ENCODE assay signal across 8 cellular contexts in the genomic region with DNA sequence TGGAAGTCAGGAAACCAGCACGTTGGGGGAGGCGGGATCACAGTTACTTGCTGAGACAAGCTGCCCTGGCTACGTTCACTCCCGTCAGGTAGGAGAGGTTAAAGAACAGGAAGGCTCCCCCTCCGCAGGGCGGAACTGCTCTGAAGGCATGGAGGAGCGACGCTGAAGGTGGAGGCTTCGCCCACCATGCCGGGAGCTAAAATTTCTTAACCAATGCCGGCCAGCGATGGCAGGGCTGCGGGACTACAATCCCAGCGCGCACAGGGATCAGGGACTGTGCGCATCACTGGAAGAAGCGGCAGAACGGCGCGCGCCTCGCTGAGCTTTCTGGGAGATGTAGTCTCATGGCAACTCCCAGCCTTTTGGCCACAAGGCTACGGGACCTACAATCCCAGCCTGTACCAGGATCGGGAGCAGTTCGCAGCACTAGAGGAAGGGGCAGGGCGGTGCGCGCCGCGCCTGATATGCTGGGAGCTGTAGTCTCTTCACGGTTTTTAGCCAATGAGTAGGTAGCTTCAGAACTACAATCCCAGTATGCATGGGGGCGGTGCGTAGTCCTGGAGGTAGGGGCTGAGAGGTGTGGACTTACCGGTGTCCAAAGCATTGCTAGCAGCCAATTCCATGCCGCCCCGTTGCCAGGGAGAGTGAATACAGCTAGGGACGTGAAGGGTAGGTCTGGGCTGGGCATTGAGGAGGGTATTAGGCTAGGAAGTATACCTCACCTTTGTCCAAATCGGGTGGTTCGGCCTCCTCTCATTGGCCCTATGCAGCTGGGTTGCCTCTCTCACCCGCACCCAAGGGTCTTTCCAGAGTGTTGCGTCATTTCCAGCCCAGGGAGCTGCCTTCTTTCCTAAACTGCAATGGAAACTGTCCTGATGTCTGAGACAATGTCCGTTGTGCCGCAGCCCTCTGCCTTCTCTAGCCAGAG. TPM values are rescaled to one million over a fixed set of nuclear protein-coding genes. Genes with fewer than 3 reads are reported as not detected.
DNase-seq lines count a peak whose midpoint lies in the region; ATAC-seq and TF ChIP-seq lines count a peak whose summit lies in the region.

No MANE protein-coding gene starts in this region.

- H3K27me3 Mint-ChIP-seq in CD4-positive, CD25-positive, alpha-beta regulatory T cell, result no peaks in the 10 kb centered on the region
- H3K27me3 Mint-ChIP-seq in glutamatergic neuron (ENCODE audit: unreplicated experiment), result peaks cover 3% of the 10 kb centered on the region

- peak overlapping the region; percentile 63 for H3K27ac ChIP-seq in CD4-positive, CD25-positive, alpha-beta regulatory T cell (ENCODE audit: insufficient read depth, low read length, poor library complexity, severe bottlenecking)
- H3K27ac ChIP-seq in SJCRH30, result peak overlapping the region; percentile 63
- H3K27ac ChIP-seq in suprapubic skin, result peak overlapping the region; percentile 57

- peak overlapping the region; percentile 88 for H3K4me3 ChIP-seq in CD4-positive, CD25-positive, alpha-beta regulatory T cell (ENCODE audit: low read depth, low read length)
- H3K4me3 ChIP-seq in SJCRH30, result peak overlapping the region; percentile 66
- peak overlapping the region; percentile 61 for H3K4me3 ChIP-seq in suprapubic skin

- DNase-seq in CD4-positive, CD25-positive, alpha-beta regulatory T cell, result peak; percentile 35 to 77 (median 41)
- DNase-seq in HuH-7 (ENCODE audit: low spot score) (peak; percentile 70), SJCRH30 (peak; percentile 96 to 98), glutamatergic neuron (peak; percentile 92), occipital lobe (lab: John Stamatoyannopoulos, UW) (peak; percentile 97), suprapubic skin (ENCODE audit: low spot score in 2 of 2) (peak; percentile 95 to 96)
- DNase-seq in activated naive CD4-positive, alpha-beta T cell treated with anti-CD3 and anti-CD28 coated beads, Interleukin-2, amount 50 U/mL, for 72 hours (ENCODE audit: low spot score in 2 of 2), result peak; percentile 60 to 71

- no peaks in the 10 kb centered on the region for H3K36me3 ChIP-seq in CD4-positive, CD25-positive, alpha-beta regulatory T cell (ENCODE audit: control insufficient read depth, insufficient read depth, low read length)
- H3K36me3 ChIP-seq in SJCRH30 (no peaks in the 10 kb centered on the region), suprapubic skin (no peaks in the 10 kb centered on the region)

- TF ChIP-seq EP300 in suprapubic skin (IDR thresholded peaks at IDR 0.05), result no peak

- H3K4me1 Mint-ChIP-seq in CD4-positive, CD25-positive, alpha-beta regulatory T cell, result peaks cover 4 to 21% (median 9%) of the 10 kb centered on the region in 4 donors
- H3K4me1 Mint-ChIP-seq in glutamatergic neuron (ENCODE audit: low read depth, unreplicated experiment), result peaks cover 4% of the 10 kb centered on the region

- H3K27me3 ChIP-seq in CD4-positive, CD25-positive, alpha-beta regulatory T cell (ENCODE audit: control insufficient read depth, insufficient read depth, low read length), result no peaks in the 10 kb centered on the region
- H3K27me3 ChIP-seq in SJCRH30 (no peaks in the 10 kb centered on the region), suprapubic skin (no peaks in the 10 kb centered on the region)

- H3K27ac Mint-ChIP-seq in CD4-positive, CD25-positive, alpha-beta regulatory T cell, result peak overlapping the region; percentile 90 to 96 (median 96)
- H3K27ac Mint-ChIP-seq in activated naive CD4-positive, alpha-beta T cell treated with anti-CD3 and anti-CD28 coated beads, Interleukin-2, amount 50 U/mL, for 72 hours, result peak overlapping the region; percentile 84 to 86
- H3K27ac Mint-ChIP-seq in glutamatergic neuron (ENCODE audit: unreplicated experiment), result peak overlapping the region; percentile 97

- 2% methylated on average over 21 of the region's 43 CpGs for WGBS in suprapubic skin

- H3K36me3 Mint-ChIP-seq in CD4-positive, CD25-positive, alpha-beta regulatory T cell, result no peaks in the 10 kb centered on the region
- peaks cover 0 to 29% of the 10 kb centered on the region in 2 donors for H3K36me3 Mint-ChIP-seq in activated naive CD4-positive, alpha-beta T cell treated with anti-CD3 and anti-CD28 coated beads, Interleukin-2, amount 50 U/mL, for 72 hours
- H3K36me3 Mint-ChIP-seq in glutamatergic neuron (ENCODE audit: unreplicated experiment), result no peaks in the 10 kb centered on the region

- TF ChIP-seq POLR2A in suprapubic skin (IDR thresholded peaks at IDR 0.05), result no peak

- H3K9me3 ChIP-seq in CD4-positive, CD25-positive, alpha-beta regulatory T cell (ENCODE audit: control insufficient read depth in 2 of 2, low read length in 2 of 2), result no peaks in the 10 kb centered on the region
- H3K9me3 ChIP-seq in SJCRH30 (replicated peaks) (0 out of 2 replicates have a peak, but pooled peaks cover 7% of the 10 kb centered on the region), suprapubic skin (no peaks in the 10 kb centered on the region)

- TF ChIP-seq CTCF in glutamatergic neuron (IDR thresholded peaks at IDR 0.05; ENCODE audit: partially characterized antibody, unreplicated experiment), result no peak
- TF ChIP-seq CTCF in suprapubic skin (IDR thresholded peaks at IDR 0.05), result peak in 1 of 2 donors; percentile 10

- peak; percentile 92 to 97 for ATAC-seq in CD4-positive, CD25-positive, alpha-beta regulatory T cell (ENCODE audit: low read depth in 2 of 2)
- peak; percentile 90 for ATAC-seq in GM21360 (IDR thresholded peaks at IDR 0.05; ENCODE audit: unreplicated experiment)
- peak; percentile 96 to 97 for ATAC-seq in activated naive CD4-positive, alpha-beta T cell treated with anti-CD3 and anti-CD28 coated beads, Interleukin-2, amount 50 U/mL, for 72 hours

- H3K9me3 Mint-ChIP-seq in CD4-positive, CD25-positive, alpha-beta regulatory T cell, result peaks cover 0 to 3% (median 0%) of the 10 kb centered on the region in 7 donors
- H3K9me3 Mint-ChIP-seq in activated naive CD4-positive, alpha-beta T cell treated with anti-CD3 and anti-CD28 coated beads, Interleukin-2, amount 50 U/mL, for 72 hours, result peaks cover 0 to 17% of the 10 kb centered on the region in 2 donors
- peaks cover 7% of the 10 kb centered on the region for H3K9me3 Mint-ChIP-seq in glutamatergic neuron (ENCODE audit: unreplicated experiment)

- peaks cover 11% of the 10 kb centered on the region for H3K4me1 ChIP-seq in CD4-positive, CD25-positive, alpha-beta regulatory T cell (ENCODE audit: control insufficient read depth, insufficient read depth, low read length, poor library complexity, severe bottlenecking)
- H3K4me1 ChIP-seq in SJCRH30 (0 out of 2 replicates have a peak, but pooled peaks cover 3% of the 10 kb centered on the region), suprapubic skin (peaks cover 7% of the 10 kb centered on the region)

- peak overlapping the region; percentile 96 to 99 (median 98) for H3K4me3 Mint-ChIP-seq in CD4-positive, CD25-positive, alpha-beta regulatory T cell
- peak overlapping the region; percentile 92 for H3K4me3 Mint-ChIP-seq in glutamatergic neuron (ENCODE audit: unreplicated experiment)

RNA-seq across cellular contexts. Expression of gene ZNF682, which starts 12.8 kb away (rescaled TPM):
- 10.2 TPM for total RNA-seq in CD4-positive, CD25-positive, alpha-beta regulatory T cell
- polyA plus RNA-seq in CD4-positive, CD25-positive, alpha-beta regulatory T cell, result 10 to 100 TPM in 1 of 4 donors, 1 to 10 TPM in 3; 3.8 to 10.8 (median 5.2) TPM
- total RNA-seq in SJCRH30 (2014; rRNA removed; shearing (Covaris generic)), result 9.5 and 11.7 TPM in 2 replicates
- total RNA-seq in activated naive CD4-positive, alpha-beta T cell treated with anti-CD3 and anti-CD28 coated beads, Interleukin-2, amount 50 U/mL, for 72 hours, result 10 to 100 TPM in 1 of 2 donors, 1 to 10 TPM in 1; 7.9 to 12.8 TPM
- total RNA-seq in glutamatergic neuron (ENCODE audit: unreplicated experiment) (23.9 TPM), occipital lobe (18.2 TPM), suprapubic skin (10 to 100 TPM in 1 of 4 donors, 1 to 10 TPM in 3; 3.1 to 11.6 (median 6.4) TPM)

RNA-seq across cellular contexts. Expression of gene ZNF90, which starts 25.7 kb away (rescaled TPM):
- 2.8 TPM for total RNA-seq in CD4-positive, CD25-positive, alpha-beta regulatory T cell
- polyA plus RNA-seq in CD4-positive, CD25-positive, alpha-beta regulatory T cell, result 1 to 10 TPM in 3 of 4 donors, under 1 TPM in 1; 0.54 to 3.3 (median 1.5) TPM
- 7.9 and 11.4 TPM in 2 replicates for total RNA-seq in SJCRH30 (2014; rRNA removed; shearing (Covaris generic))
- total RNA-seq in activated naive CD4-positive, alpha-beta T cell treated with anti-CD3 and anti-CD28 coated beads, Interleukin-2, amount 50 U/mL, for 72 hours, result 10 to 100 TPM; 22.6 to 26.3 TPM
- total RNA-seq in glutamatergic neuron (ENCODE audit: unreplicated experiment), result 47.2 TPM
- 3.0 TPM for total RNA-seq in occipital lobe
- 1 to 10 TPM in 3 of 4 donors, under 1 TPM in 1; 0.65 to 6.1 (median 3.9) TPM for total RNA-seq in suprapubic skin

Comparison
In these comparisons a context has a peak if more than half of its experiments do, and no peak if none do; other contexts are left out.
1. Peak in every context shown above with its lines: DNase-seq, ATAC-seq, H3K4me3 ChIP-seq and H3K27ac ChIP-seq.
2. DNase-seq: peak in every context shown above with its lines; median percentile 97 in SJCRH30; 97 in occipital lobe; 96 in suprapubic skin; 92 in glutamatergic neuron; 70 in HuH-7; 66 in activated naive CD4-positive, alpha-beta T cell treated with anti-CD3 and anti-CD28 coated beads, Interleukin-2, amount 50 U/mL, for 72 hours; 41 in CD4-positive, CD25-positive, alpha-beta regulatory T cell.